Comparison of ENCODE assay signal across 8 cellular contexts in the genomic region with DNA sequence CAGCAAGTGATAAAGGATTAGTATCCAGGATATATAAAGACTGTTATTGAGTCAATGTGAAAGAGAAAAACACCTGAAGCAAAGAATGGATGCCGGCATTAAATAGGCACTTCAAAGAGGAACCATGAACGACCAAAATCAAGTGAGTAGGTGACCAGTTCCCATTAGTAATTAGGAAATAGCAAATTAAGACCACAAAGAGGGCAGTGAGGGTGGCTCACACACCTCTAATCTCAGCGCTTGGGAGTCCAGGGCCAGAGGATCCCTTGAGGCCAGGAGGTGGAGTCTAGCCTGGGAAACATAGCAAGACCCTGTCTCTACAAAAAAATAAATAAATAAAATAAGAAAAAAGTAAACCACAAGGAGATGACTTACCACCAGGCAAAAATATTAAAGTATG. TPM values are rescaled to one million over a fixed set of nuclear protein-coding genes. Genes with fewer than 3 reads are reported as not detected.
A peak's percentile ranks its signal among the peaks of the same experiment; 100 is the strongest.
DNase-seq lines count a peak whose midpoint lies in the region; ATAC-seq and TF ChIP-seq lines count a peak whose summit lies in the region.

No MANE protein-coding gene starts in this region.

- POLR2A ChIA-PET in activated CD4-positive, alpha-beta memory T cell treated with anti-CD3 and anti-CD28 coated beads, Interleukin-2, amount 10 ng/mL, durations not matched to agents 7 days and 5 days (lab: Charles Lee) = interaction anchor here (0.9 to 4.5 kb wide), 5 partner anchors 9 to 1095 kb away, joined by 3 to 98 read pairs (median 16); no protein-coding TSS in a partner anchor

- H3K36me3 Mint-ChIP-seq in activated CD4-positive, alpha-beta memory T cell treated with anti-CD3 and anti-CD28 coated beads, Interleukin-2, amount 10 ng/mL, durations not matched to agents 7 days and 5 days (ENCODE audit: low read depth) = no peaks in the 10 kb centered on the region

- peak overlapping the region; percentile 82 for H3K27ac Mint-ChIP-seq in activated CD4-positive, alpha-beta memory T cell treated with anti-CD3 and anti-CD28 coated beads, Interleukin-2, amount 10 ng/mL, durations not matched to agents 7 days and 5 days

- peak overlapping the region; percentile 97 for H3K4me3 Mint-ChIP-seq in activated CD4-positive, alpha-beta memory T cell treated with anti-CD3 and anti-CD28 coated beads, Interleukin-2, amount 10 ng/mL, durations not matched to agents 7 days and 5 days

- peak overlapping the region; percentile 87 for H3K4me3 ChIP-seq in thymus (ENCODE audit: low read length)

- TF ChIP-seq CTCF in GM13976 (IDR thresholded peaks at IDR 0.05; ENCODE audit: borderline replicate concordance, control extremely low read depth, extremely low read depth, insufficient read depth, missing control alignments) = no peak

- 49% methylated on average over 3 of the region's 3 CpGs for WGBS in thymus

- no peaks in the 10 kb centered on the region for H3K36me3 ChIP-seq in thymus (ENCODE audit: control insufficient read depth, insufficient read depth)

- peak; percentile 41 for DNase-seq in activated CD8-positive, alpha-beta memory T cell treated with anti-CD3 and anti-CD28 coated beads, Interleukin-2, amount 50 U/mL, for 48 hours
- DNase-seq in activated CD8-positive, alpha-beta memory T cell treated with anti-CD3 and anti-CD28 coated beads for 24 hours = no peak
- no peak for DNase-seq in activated CD4-positive, alpha-beta memory T cell treated with anti-CD3 and anti-CD28 coated beads, Interleukin-2, amount 10 ng/mL, durations not matched to agents 7 days and 5 days
- DNase-seq in islet precursor cell = peak; percentile 34
- no peak for DNase-seq in GM13976 (ENCODE audit: low spot score)
- no peak for DNase-seq in activated CD4-positive, alpha-beta T cell treated with anti-CD3 and anti-CD28 coated beads, Interleukin-2, amount 50 U/mL, for 4 hours

- H3K4me1 ChIP-seq in thymus (ENCODE audit: control insufficient read depth, insufficient read depth, low read length) = peaks cover 12% of the 10 kb centered on the region

- peaks cover 6% of the 10 kb centered on the region for H3K27me3 ChIP-seq in thymus (ENCODE audit: control insufficient read depth, insufficient read depth)

- no peaks in the 10 kb centered on the region for H3K9me3 Mint-ChIP-seq in activated CD4-positive, alpha-beta memory T cell treated with anti-CD3 and anti-CD28 coated beads, Interleukin-2, amount 10 ng/mL, durations not matched to agents 7 days and 5 days

- in situ Hi-C loops in GM13976 (cut with MboI; ENCODE audit: low sequenced_read_pairs, unreplicated experiment) = loop anchor here (10.0 kb wide), 1 partner anchor 1100 kb away; a partner anchor contains a TSS

- H3K27me3 Mint-ChIP-seq in activated CD4-positive, alpha-beta memory T cell treated with anti-CD3 and anti-CD28 coated beads, Interleukin-2, amount 10 ng/mL, durations not matched to agents 7 days and 5 days = peaks cover 21% of the 10 kb centered on the region

- CTCF ChIA-PET in activated CD4-positive, alpha-beta memory T cell treated with anti-CD3 and anti-CD28 coated beads, Interleukin-2, amount 10 ng/mL, durations not matched to agents 7 days and 5 days (lab: Charles Lee) = interaction anchor here (1.2 kb wide), 1 partner anchor 28 kb away, joined by 4 read pairs; no protein-coding TSS in a partner anchor

- H3K9me3 ChIP-seq in thymus (ENCODE audit: control insufficient read depth) = no peaks in the 10 kb centered on the region

- no peak overlapping the region for H3K27ac ChIP-seq in thymus (ENCODE audit: low read depth)

- no peak for ATAC-seq in GM18907 (IDR thresholded peaks at IDR 0.05; ENCODE audit: unreplicated experiment)

- peaks cover 28% of the 10 kb centered on the region for H3K4me1 Mint-ChIP-seq in activated CD4-positive, alpha-beta memory T cell treated with anti-CD3 and anti-CD28 coated beads, Interleukin-2, amount 10 ng/mL, durations not matched to agents 7 days and 5 days

RNA-seq across cellular contexts. Expression of a gene that starts 1.5 kb away (rescaled TPM):
- not detected for total RNA-seq in activated CD4-positive, alpha-beta memory T cell treated with anti-CD3 and anti-CD28 coated beads, Interleukin-2, amount 10 ng/mL, durations not matched to agents 7 days and 5 days
- polyA plus RNA-seq in thymus = 0.39 TPM

Comparison
In these comparisons a context has a peak if more than half of its experiments do, and no peak if none do; other contexts are left out.
1. DNase-seq: peak in activated CD8-positive, alpha-beta memory T cell treated with anti-CD3 and anti-CD28 coated beads, Interleukin-2, amount 50 U/mL, for 48 hours (single experiment) and islet precursor cell (single experiment); none in activated CD8-positive, alpha-beta memory T cell treated with anti-CD3 and anti-CD28 coated beads for 24 hours (single experiment), activated CD4-positive, alpha-beta memory T cell treated with anti-CD3 and anti-CD28 coated beads, Interleukin-2, amount 10 ng/mL, durations not matched to agents 7 days and 5 days (single experiment), GM13976 (single experiment) and activated CD4-positive, alpha-beta T cell treated with anti-CD3 and anti-CD28 coated beads, Interleukin-2, amount 50 U/mL, for 4 hours (0 of 2).